ENCODE assay signal across 8 cellular contexts in genomic region chr1:168320805-168321577, GRCh38. TPM values are rescaled to one million over a fixed set of nuclear protein-coding genes. Genes with fewer than 3 reads are reported as not detected.
DNase-seq lines count a peak whose midpoint lies in the region; ATAC-seq and TF ChIP-seq lines count a peak whose summit lies in the region.

No MANE protein-coding gene starts in this region.

- no peaks in the 10 kb centered on the region for H3K27me3 Mint-ChIP-seq in stimulated activated memory B cell treated with anti-CD40 and anti-IgM and Interleukin-4, amounts not matched to agents 10 μg/mL and 1 μg/mL and 100 μg/mL, for 72 hours

- ATAC-seq in stimulated activated memory B cell treated with anti-CD40 and anti-IgM and Interleukin-4, amounts not matched to agents 10 μg/mL and 1 μg/mL and 100 μg/mL, for 72 hours = no peak
- ATAC-seq in GM18498 (IDR thresholded peaks at IDR 0.05; ENCODE audit: unreplicated experiment) (no peak), GM21515 (IDR thresholded peaks at IDR 0.05; ENCODE audit: unreplicated experiment) (no peak)

- H3K9me3 Mint-ChIP-seq in stimulated activated memory B cell treated with anti-CD40 and anti-IgM and Interleukin-4, amounts not matched to agents 10 μg/mL and 1 μg/mL and 100 μg/mL, for 72 hours = no peaks in the 10 kb centered on the region

- H3K4me3 Mint-ChIP-seq in stimulated activated memory B cell treated with anti-CD40 and anti-IgM and Interleukin-4, amounts not matched to agents 10 μg/mL and 1 μg/mL and 100 μg/mL, for 72 hours = no peak overlapping the region

- H3K4me1 Mint-ChIP-seq in stimulated activated memory B cell treated with anti-CD40 and anti-IgM and Interleukin-4, amounts not matched to agents 10 μg/mL and 1 μg/mL and 100 μg/mL, for 72 hours = no peaks in the 10 kb centered on the region

- no peak overlapping the region for H3K27ac Mint-ChIP-seq in stimulated activated memory B cell treated with anti-CD40 and anti-IgM and Interleukin-4, amounts not matched to agents 10 μg/mL and 1 μg/mL and 100 μg/mL, for 72 hours

- H3K4me3 ChIP-seq in choroid plexus epithelial cell (ENCODE audit: low read depth, low read length) = no peak overlapping the region

- in situ Hi-C loops in ACHN (cut with HindIII; ENCODE audit: low pct_ligation_motif_present, low pct_unique_long_range_greater_than_20kb, low sequenced_read_pairs) = no loop called here

- no peak for TF ChIP-seq CTCF in choroid plexus epithelial cell (conservative IDR thresholded peaks at IDR 0.05; ENCODE audit: low read depth, low read length)

- DNase-seq in ACHN (peak; percentile 82), HS-5 (ENCODE audit: low read depth) (peak; percentile 73), choroid plexus epithelial cell (ENCODE audit: low read depth) (peak; percentile 92), lung microvascular endothelial cell (ENCODE audit: low read depth in 2 of 2) (peak; percentile 20 to 86), NCI-H774 (lab: John Stamatoyannopoulos, UW) (no peak)

- peaks cover 31% of the 10 kb centered on the region for H3K36me3 Mint-ChIP-seq in stimulated activated memory B cell treated with anti-CD40 and anti-IgM and Interleukin-4, amounts not matched to agents 10 μg/mL and 1 μg/mL and 100 μg/mL, for 72 hours

RNA-seq across cellular contexts. Expression of gene TBX19, which starts 40.3 kb away (rescaled TPM):
- 0.22 and 0.60 TPM in 2 replicates for total RNA-seq in lung microvascular endothelial cell
